In genomic region chr15:23835944-23836343, GRCh38 we compare ENCODE assay signal across 25 cellular contexts.
DNase-seq lines count a peak whose midpoint lies in the region; FAIRE-seq and TF ChIP-seq lines count a peak whose summit lies in the region.
"Had no signal": no experiment of that assay in that cellular context is flagged by ENCODE, and none has a peak within 500 bp of the region (broad histone marks: within the 10 kb centered on the region; RNA-seq: fewer than 3 reads in every experiment).

No MANE protein-coding gene starts in this region.

- H3K4me1 Mint-ChIP-seq in astrocyte (ENCODE audit: low read depth, unreplicated experiment): peaks cover 6% of the 10 kb centered on the region
- H3K4me1 Mint-ChIP-seq: CD14-positive monocyte; CD8-positive, alpha-beta memory T cell had no signal

- H3K27me3 ChIP-seq in astrocyte (ENCODE audit: insufficient read depth, low read length): no peaks in the 10 kb centered on the region
- H3K27me3 ChIP-seq: BE2C; BLaER1 treated with 17β-estradiol and CSF1 and Interleukin-3, amounts not matched to agents 10 nM and 100 nM had no signal

- peak overlapping the region; percentile 59 for H3K27ac Mint-ChIP-seq in astrocyte (ENCODE audit: unreplicated experiment)
- H3K27ac Mint-ChIP-seq: CD4-positive, alpha-beta T cell; HFFc6 had no signal

- H3K27me3 Mint-ChIP-seq in astrocyte (ENCODE audit: low read depth, unreplicated experiment): no peaks in the 10 kb centered on the region
- H3K27me3 Mint-ChIP-seq: CD4-positive, alpha-beta T cell had no signal

- H3K36me3 ChIP-seq in astrocyte (ENCODE audit: insufficient read depth, low read length): no peaks in the 10 kb centered on the region
- H3K36me3 ChIP-seq: BE2C; BLaER1 treated with 17β-estradiol and CSF1 and Interleukin-3, amounts not matched to agents 10 nM and 100 nM; HAP-1 had no signal

- peak; percentile 25 for DNase-seq in DMS53 (lab: John Stamatoyannopoulos, UW)
- no peak for DNase-seq in DMS53 treated with DMSO at 0.1 percent for 48 hours (lab: John Stamatoyannopoulos, UW; ENCODE audit: unreplicated experiment)
- no peak for DNase-seq in astrocyte (ENCODE audit: low read depth)
- DNase-seq in kidney tubule cell (ENCODE audit: low spot score): peak; percentile 1
- no peak for DNase-seq in GM19238 (ENCODE audit: insufficient read length, low spot score)
- DNase-seq in NCI-H226: no peak
- DNase-seq: ACHN; AML-193; BE2C; CD4-positive, alpha-beta T cell; CD8-positive, alpha-beta memory T cell; DMS 273 treated with DMSO at 0.1 percent for 48 hours; DND-41; EL; GDM1; GOT3; HFFc6 had no signal

- no peak overlapping the region for H3K4me3 Mint-ChIP-seq in astrocyte (ENCODE audit: unreplicated experiment)
- H3K4me3 Mint-ChIP-seq: CD14-positive monocyte; CD4-positive, alpha-beta T cell; CD8-positive, alpha-beta memory T cell; HFFc6 had no signal

- H3K79me2 ChIP-seq in astrocyte (ENCODE audit: insufficient read depth, low read length): no peaks in the 10 kb centered on the region

- no peak for TF ChIP-seq CTCF in astrocyte (IDR thresholded peaks at IDR 0.05; ENCODE audit: insufficient read depth, low read depth, low read length)

- no peaks in the 10 kb centered on the region for H3K4me1 ChIP-seq in astrocyte (ENCODE audit: insufficient read depth, low read length)
- H3K4me1 ChIP-seq: BE2C; BLaER1 treated with 17β-estradiol and CSF1 and Interleukin-3, amounts not matched to agents 10 nM and 100 nM; HAP-1 had no signal

- no peaks in the 10 kb centered on the region for H3K36me3 Mint-ChIP-seq in astrocyte (ENCODE audit: low read depth, unreplicated experiment)
- H3K36me3 Mint-ChIP-seq: CD14-positive monocyte had no signal

- H2AFZ ChIP-seq in astrocyte (ENCODE audit: low read depth, low read length): no peak overlapping the region

- no peaks in the 10 kb centered on the region for H4K20me1 ChIP-seq in astrocyte (ENCODE audit: insufficient read depth, low read length)
- H4K20me1 ChIP-seq: BLaER1 treated with 17β-estradiol and CSF1 and Interleukin-3, amounts not matched to agents 10 nM and 100 nM had no signal

- FAIRE-seq in astrocyte (lab: Jason Lieb, UNC): no peak
- FAIRE-seq: A204.1, D721Med, GM12878, H54 had no signal

- no peak overlapping the region for H3K4me3 ChIP-seq in astrocyte (ENCODE audit: insufficient read depth, low read depth, low read length)
- H3K4me3 ChIP-seq: BLaER1 treated with 17β-estradiol and CSF1 and Interleukin-3, amounts not matched to agents 10 nM and 100 nM; GM12878; HAP-1 had no signal

- H3K9me3 Mint-ChIP-seq in astrocyte (ENCODE audit: unreplicated experiment): peaks cover 11% of the 10 kb centered on the region

- peaks cover 2% of the 10 kb centered on the region for H3K9me3 ChIP-seq in astrocyte (ENCODE audit: insufficient read depth, low read depth, low read length)
- H3K9me3 ChIP-seq: BE2C; BLaER1 treated with 17β-estradiol and CSF1 and Interleukin-3, amounts not matched to agents 10 nM and 100 nM; HAP-1 had no signal

- H3K27ac ChIP-seq in astrocyte (ENCODE audit: low read depth, low read length): no peak overlapping the region
- H3K27ac ChIP-seq: 22Rv1; BLaER1 treated with 17β-estradiol and CSF1 and Interleukin-3, amounts not matched to agents 10 nM and 100 nM had no signal

- no peak overlapping the region for H3K9ac ChIP-seq in astrocyte (ENCODE audit: low read length)
- H3K9ac ChIP-seq: BLaER1 treated with 17β-estradiol and CSF1 and Interleukin-3, amounts not matched to agents 10 nM and 100 nM had no signal

- no peak overlapping the region for H3K4me2 ChIP-seq in astrocyte (ENCODE audit: low read length)
- H3K4me2 ChIP-seq: BLaER1 treated with 17β-estradiol and CSF1 and Interleukin-3, amounts not matched to agents 10 nM and 100 nM had no signal

Comparison
In these comparisons a context has a peak if more than half of its experiments do, and no peak if none do; other contexts are left out.
1. DNase-seq: peak in DMS53 (single experiment) and kidney tubule cell (single experiment); none in DMS53 treated with DMSO at 0.1 percent for 48 hours (single experiment), astrocyte (single experiment), GM19238 (single experiment) and NCI-H226 (single experiment).